In the genomic region with DNA sequence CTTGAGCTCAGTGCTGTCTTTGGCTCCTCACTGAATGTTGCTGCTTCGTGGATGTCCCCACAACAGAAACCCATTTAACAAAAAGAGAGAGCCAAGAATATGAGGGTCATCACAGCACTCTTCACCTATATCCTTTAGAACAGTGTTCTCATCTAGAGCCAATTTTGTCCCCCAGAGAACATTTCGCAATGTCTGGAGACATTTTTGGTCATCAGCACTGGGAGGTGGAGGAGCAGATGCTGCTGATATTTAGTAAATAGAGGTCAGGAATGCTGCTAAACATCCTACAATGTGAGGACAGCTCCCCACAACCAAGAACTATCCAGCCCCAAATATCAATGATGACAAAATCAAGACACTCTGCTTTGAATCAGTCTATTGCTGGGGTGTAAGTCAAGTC, we compare ENCODE assay signal across 25 cellular contexts.
DNase-seq lines count a peak whose midpoint lies in the region; ATAC-seq, FAIRE-seq and TF ChIP-seq lines count a peak whose summit lies in the region.
"Had no signal": no experiment of that assay in that cellular context is flagged by ENCODE, and none has a peak within 500 bp of the region (broad histone marks: within the 10 kb centered on the region; RNA-seq: fewer than 3 reads in every experiment).

No MANE protein-coding gene starts in this region.

- POLR2A ChIA-PET in K562 (lab: Yijun Ruan, JAX), result interaction anchor here (0.6 kb wide), 1 partner anchor 56 kb away, joined by 3 read pairs; no protein-coding TSS in a partner anchor

- no peaks in the 10 kb centered on the region for H3K9me3 ChIP-seq in K562 (replicated peaks; ENCODE audit: control insufficient read depth, insufficient read depth, low read depth, low read length)
- H3K9me3 ChIP-seq in subcutaneous abdominal adipose tissue (ENCODE audit: control insufficient read depth in 5 of 5, low read length in 5 of 5), result no peaks in the 10 kb centered on the region
- H3K9me3 ChIP-seq: BLaER1 treated with 17β-estradiol and CSF1 and Interleukin-3, amounts not matched to agents 10 nM and 100 nM had no signal

- peak; percentile 13 for ATAC-seq in GM19351 (IDR thresholded peaks at IDR 0.05; ENCODE audit: unreplicated experiment)
- ATAC-seq in K562, result no peak
- ATAC-seq: GM12878 had no signal

- no peak for TF ChIP-seq EP300 in K562 (IDR thresholded peaks at IDR 0.05; ENCODE audit: low read length)

- H3K27ac ChIP-seq in K562 (ENCODE audit: extremely low read depth, low read depth, low read length), result no peak overlapping the region
- peak overlapping the region; percentile 43 for H3K27ac ChIP-seq in subcutaneous abdominal adipose tissue (ENCODE audit: low read depth, low read length)
- H3K27ac ChIP-seq: BLaER1 treated with 17β-estradiol and CSF1 and Interleukin-3, amounts not matched to agents 10 nM and 100 nM; PC-9 had no signal

- TF ChIP-seq POLR2A in K562 (conservative IDR thresholded peaks at IDR 0.05), result no peak

- FAIRE-seq in K562 (lab: Jason Lieb, UNC), result no peak
- FAIRE-seq: A204.1, GM12878 had no signal

- H3K9me1 ChIP-seq in K562 (ENCODE audit: control insufficient read depth, insufficient read depth, low read length), result no peaks in the 10 kb centered on the region

- no peak overlapping the region for H3K4me2 ChIP-seq in K562 (ENCODE audit: insufficient read depth, low read length)
- H3K4me2 ChIP-seq: BLaER1 treated with 17β-estradiol and CSF1 and Interleukin-3, amounts not matched to agents 10 nM and 100 nM; PC-9 had no signal

- H3K27me3 ChIP-seq in K562 (ENCODE audit: control insufficient read depth in 2 of 2, insufficient read depth in 2 of 2, low read length in 2 of 2) (peaks cover 0 to 2% of the 10 kb centered on the region in 2 experiments; a peak in 2 of 5 replicates), subcutaneous abdominal adipose tissue (ENCODE audit: control insufficient read depth in 5 of 5, insufficient read depth in 4 of 5, low read length in 5 of 5) (no peaks in the 10 kb centered on the region)
- H3K27me3 ChIP-seq: BLaER1 treated with 17β-estradiol and CSF1 and Interleukin-3, amounts not matched to agents 10 nM and 100 nM had no signal

- no peaks in the 10 kb centered on the region for H3K79me2 ChIP-seq in K562 (ENCODE audit: control insufficient read depth, insufficient read depth, low read length)

- TF ChIP-seq CTCF in K562 (IDR thresholded peaks at IDR 0.05 in 2 of 3, conservative IDR thresholded peaks at IDR 0.05 in 1 of 3; ENCODE audit: insufficient read depth in 2 of 3, low read depth in 1 of 3, low read length in 3 of 3), result no peak
- TF ChIP-seq CTCF in fibroblast of villous mesenchyme (IDR thresholded peaks at IDR 0.05; ENCODE audit: insufficient read depth, low read depth, low read length), result no peak

- H3K4me1 ChIP-seq in K562 (replicated peaks in 1 of 2; ENCODE audit: control insufficient read depth in 2 of 2, insufficient read depth in 2 of 2, low read length in 2 of 2), result no peaks in the 10 kb centered on the region
- H3K4me1 ChIP-seq in subcutaneous abdominal adipose tissue (ENCODE audit: control insufficient read depth in 5 of 5, insufficient read depth in 5 of 5, low read length in 5 of 5), result peaks cover 0 to 59% (median 29%) of the 10 kb centered on the region in 5 donors

- no TSS peak for BruUV-seq in K562 (replicated peaks; lab: Mats Ljungman, UMichigan)

- TF ChIP-seq RAD21 in K562 (CRISPR knock-in tag; conservative IDR thresholded peaks at IDR 0.05 in 1 of 2, IDR thresholded peaks at IDR 0.05 in 1 of 2), result no peak

- in situ Hi-C loops in K562 (cut with MboI), result no loop called here

- no peak overlapping the region for H2AFZ ChIP-seq in K562 (ENCODE audit: low read depth, low read length)
- H2AFZ ChIP-seq: PC-9 had no signal

- intact Hi-C loops in K562 (cut with micrococcal nuclease), result no loop called here

- CTCF ChIA-PET in K562 (lab: Yijun Ruan, JAX; ENCODE audit: low intra/inter-chr PET ratio), result no interaction called here

- 0% methylated on average over 2 of the region's 2 CpGs for WGBS in K562 (ENCODE audit: insufficient coverage, low coverage, missing lambda C conversion rate)

- DNase-seq in K562 (ENCODE audit: extremely low read depth in 1 of 4, low spot score in 3 of 4) (no peak), fibroblast of villous mesenchyme (ENCODE audit: low read depth) (peak; percentile 38), GF-D8 (lab: John Stamatoyannopoulos, UW) (no peak)
- DNase-seq in activated CD4-positive, alpha-beta T cell treated with anti-CD3 and anti-CD28 coated beads, Interleukin-2, amount 50 U/mL, for 48 hours, result no peak
- no peak for DNase-seq in effector CD8-positive, alpha-beta T cell (lab: John Stamatoyannopoulos, UW)
- DNase-seq: AML-193; CD4-positive, alpha-beta T cell; COR-L47; DMS53; GOT3; HCEC 1CT; Kasumi-1; MV-4-11; NCI-H1105 treated with DMSO at 0.1 percent for 48 hours; NCI-H146; NCI-H2029; NCI-H446 treated with DMSO at 0.1 percent for 48 hours; NCI-H526; PC-9; Right ventricle myocardium superior had no signal

- H3K36me3 ChIP-seq in K562 (ENCODE audit: control insufficient read depth, insufficient read depth, low read length), result no peaks in the 10 kb centered on the region
- H3K36me3 ChIP-seq in subcutaneous abdominal adipose tissue (ENCODE audit: control insufficient read depth in 5 of 5, insufficient read depth in 5 of 5, low read length in 5 of 5), result no peaks in the 10 kb centered on the region
- H3K36me3 ChIP-seq: BLaER1 treated with 17β-estradiol and CSF1 and Interleukin-3, amounts not matched to agents 10 nM and 100 nM had no signal

- H4K20me1 ChIP-seq in K562 (replicated peaks; ENCODE audit: control insufficient read depth, insufficient read depth, low read length), result no peaks in the 10 kb centered on the region
- H4K20me1 ChIP-seq: BLaER1 treated with 17β-estradiol and CSF1 and Interleukin-3, amounts not matched to agents 10 nM and 100 nM had no signal

- H3K4me3 ChIP-seq in K562 (no peak overlapping the region), fibroblast of villous mesenchyme (ENCODE audit: low read depth, low read length) (no peak overlapping the region), subcutaneous abdominal adipose tissue (ENCODE audit: low read depth in 1 of 5, low read length in 5 of 5) (no peak overlapping the region)
- H3K4me3 ChIP-seq: BLaER1 treated with 17β-estradiol and CSF1 and Interleukin-3, amounts not matched to agents 10 nM and 100 nM; GM12878; PC-9 had no signal

- H3K9ac ChIP-seq in K562 (ENCODE audit: insufficient read depth in 1 of 2, low read depth in 2 of 2, low read length in 2 of 2), result no peak overlapping the region
- H3K9ac ChIP-seq in subcutaneous abdominal adipose tissue (ENCODE audit: low read length in 5 of 5), result no peak overlapping the region
- H3K9ac ChIP-seq: BLaER1 treated with 17β-estradiol and CSF1 and Interleukin-3, amounts not matched to agents 10 nM and 100 nM had no signal

TF ChIP-seq in K562, 482 proteins besides CTCF, POLR2A, EP300 and RAD21:
- TF ChIP-seq ZBTB12 (CRISPR knock-in tag; IDR thresholded peaks at IDR 0.05), result no peak
- no peak for TF ChIP-seq E2F3 (CRISPR knock-in tag; IDR thresholded peaks at IDR 0.05)
- no peak for TF ChIP-seq NR2F6 (CRISPR knock-in tag; IDR thresholded peaks at IDR 0.05)
- peak; percentile 61 for TF ChIP-seq CEBPB (tag; IDR thresholded peaks at IDR 0.05)
- TF ChIP-seq CEBPG (CRISPR knock-in tag; IDR thresholded peaks at IDR 0.05), result no peak
- peak; percentile 38 to 48; a peak in 2 of 4 replicates for TF ChIP-seq CEBPG (tag; conservative IDR thresholded peaks at IDR 0.05 in 1 of 2, IDR thresholded peaks at IDR 0.05 in 1 of 2)
TF ChIP-seq in K562: peak in this region for 2.
